ENCODE assay signal across 32 cellular contexts in the genomic region with DNA sequence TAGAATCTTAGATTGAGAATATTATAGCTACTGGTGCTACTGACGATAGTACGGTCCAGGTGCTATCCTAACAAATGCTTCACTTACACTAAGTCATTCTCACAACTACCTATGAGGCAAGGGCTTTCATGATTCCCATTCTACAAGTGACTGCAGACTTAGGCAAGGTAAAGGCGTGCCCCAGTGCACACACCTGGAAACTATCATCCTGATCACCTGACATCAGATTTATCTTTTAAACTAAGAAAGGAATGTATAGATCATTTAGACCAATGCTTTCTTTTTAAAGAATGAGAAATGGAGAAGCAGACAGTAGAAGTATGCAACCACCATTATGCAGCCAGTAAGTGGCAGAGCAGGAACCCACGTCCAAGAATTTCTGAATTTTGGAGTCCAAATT. TPM values are rescaled to one million over a fixed set of nuclear protein-coding genes. Genes with fewer than 3 reads are reported as not detected.
"Had no signal": no experiment of that assay in that cellular context is flagged by ENCODE, and none has a peak within 500 bp of the region (broad histone marks: within the 10 kb centered on the region; RNA-seq: fewer than 3 reads in every experiment).

No MANE protein-coding gene starts in this region.

- H3K4me1 Mint-ChIP-seq: activated CD4-positive, alpha-beta memory T cell treated with anti-CD3 and anti-CD28 coated beads, Interleukin-2, amount 10 ng/mL, durations not matched to agents 7 days and 5 days; activated CD4-positive, alpha-beta T cell treated with anti-CD3 and anti-CD28 coated beads, Interleukin-2, amount 10 ng/mL, durations not matched to agents 24 days and 14 days; activated CD8-positive, alpha-beta memory T cell treated with anti-CD3 and anti-CD28 coated beads, Interleukin-2, amount 10 ng/mL, durations not matched to agents 7 days and 5 days; activated naive CD4-positive, alpha-beta T cell treated with anti-CD3 and anti-CD28 coated beads, Interleukin-2, amount 10 ng/mL, durations not matched to agents 7 days and 5 days; activated naive CD4-positive, alpha-beta T cell treated with anti-CD3 and anti-CD28 coated beads, Interleukin-2, amount 50 U/mL, for 24 hours; activated naive CD8-positive, alpha-beta T cell treated with anti-CD3 and anti-CD28 coated beads, Interleukin-2, amount 10 ng/mL, durations not matched to agents 7 days and 5 days; activated naive CD8-positive, alpha-beta T cell treated with anti-CD3 and anti-CD28 coated beads, Interleukin-2, amount 50 U/mL, for 24 hours; central memory CD8-positive, alpha-beta T cell had no signal

- H3K27ac ChIP-seq: ascending aorta, cardiac muscle cell, VCaP had no signal

- DNase-seq: activated B cell treated with CpG ODN at 0.5 μM for 24 hours; activated CD4-positive, alpha-beta memory T cell treated with anti-CD3 and anti-CD28 coated beads, Interleukin-2, amount 10 ng/mL, durations not matched to agents 7 days and 5 days; activated CD4-positive, alpha-beta T cell treated with anti-CD3 and anti-CD28 coated beads for 4 hours; activated CD4-positive, alpha-beta T cell treated with anti-CD3 and anti-CD28 coated beads, Interleukin-2, amount 10 ng/mL, durations not matched to agents 24 days and 14 days; activated CD4-positive, alpha-beta T cell treated with anti-CD3 and anti-CD28 coated beads, Interleukin-2, amount 50 U/mL, for 48 hours; activated CD4-positive, CD25-positive, alpha-beta regulatory T cell treated with anti-CD3 and anti-CD28 coated beads, Interleukin-2, amount 50 U/mL, for 72 hours; activated CD8-positive, alpha-beta memory T cell treated with anti-CD3 and anti-CD28 coated beads for 24 hours; activated CD8-positive, alpha-beta memory T cell treated with anti-CD3 and anti-CD28 coated beads, Interleukin-2, amount 10 ng/mL, durations not matched to agents 7 days and 5 days; activated CD8-positive, alpha-beta memory T cell treated with anti-CD3 and anti-CD28 coated beads, Interleukin-2, amount 50 U/mL, for 48 hours; activated CD8-positive, alpha-beta T cell treated with anti-CD3 and anti-CD28 coated beads, Interleukin-2, amount 10 ng/mL, durations not matched to agents 7 days and 5 days; activated effector memory CD4-positive, alpha-beta T cell treated with Interleukin-2 at 50 U/mL for 16 hours; activated gamma-delta T cell; activated naive CD4-positive, alpha-beta T cell treated with anti-CD3 and anti-CD28 coated beads, Interleukin-2, amount 10 ng/mL, durations not matched to agents 7 days and 5 days; activated naive CD4-positive, alpha-beta T cell treated with Interleukin-2 at 50 U/mL for 16 hours; activated naive CD8-positive, alpha-beta T cell treated with anti-CD3 and anti-CD28 coated beads, Interleukin-2, amount 10 ng/mL, durations not matched to agents 7 days and 5 days; activated naive CD8-positive, alpha-beta T cell treated with anti-CD3 and anti-CD28 coated beads, Interleukin-2, amount 50 U/mL, for 24 hours; activated T-cell treated with anti-CD3 and anti-CD28 coated beads, Interleukin-2, amount 50 U/mL, for 24 hours; activated T-cell treated with anti-CD3 and anti-CD28 coated beads, Interleukin-2, amount 50 U/mL, for 48 hours; cerebellar nuclear complex; T-helper 1 cell; T-helper 2 cell; T-helper 9 cell had no signal

- H3K27me3 Mint-ChIP-seq: activated B cell treated with CpG ODN at 0.5 μM for 24 hours; activated CD4-positive, alpha-beta memory T cell treated with anti-CD3 and anti-CD28 coated beads, Interleukin-2, amount 10 ng/mL, durations not matched to agents 7 days and 5 days; activated CD4-positive, alpha-beta T cell treated with anti-CD3 and anti-CD28 coated beads, Interleukin-2, amount 10 ng/mL, durations not matched to agents 24 days and 14 days; activated CD8-positive, alpha-beta memory T cell treated with anti-CD3 and anti-CD28 coated beads, Interleukin-2, amount 10 ng/mL, durations not matched to agents 7 days and 5 days; activated naive CD4-positive, alpha-beta T cell treated with anti-CD3 and anti-CD28 coated beads, Interleukin-2, amount 10 ng/mL, durations not matched to agents 7 days and 5 days; activated naive CD4-positive, alpha-beta T cell treated with anti-CD3 and anti-CD28 coated beads, Interleukin-2, amount 50 U/mL, for 24 hours; activated naive CD8-positive, alpha-beta T cell; activated naive CD8-positive, alpha-beta T cell treated with anti-CD3 and anti-CD28 coated beads, Interleukin-2, amount 10 ng/mL, durations not matched to agents 7 days and 5 days; activated naive CD8-positive, alpha-beta T cell treated with anti-CD3 and anti-CD28 coated beads, Interleukin-2, amount 50 U/mL, for 24 hours; activated T-cell treated with anti-CD3 and anti-CD28 coated beads, Interleukin-2, amount 50 U/mL, for 24 hours; central memory CD8-positive, alpha-beta T cell had no signal

- H3K9me3 ChIP-seq: ascending aorta had no signal

- H3K36me3 Mint-ChIP-seq: activated naive CD4-positive, alpha-beta T cell treated with anti-CD3 and anti-CD28 coated beads, Interleukin-2, amount 10 ng/mL, durations not matched to agents 7 days and 5 days; activated naive CD4-positive, alpha-beta T cell treated with anti-CD3 and anti-CD28 coated beads, Interleukin-2, amount 50 U/mL, for 24 hours; activated naive CD8-positive, alpha-beta T cell treated with anti-CD3 and anti-CD28 coated beads, Interleukin-2, amount 10 ng/mL, durations not matched to agents 7 days and 5 days; brain had no signal

- ATAC-seq: activated CD8-positive, alpha-beta memory T cell treated with anti-CD3 and anti-CD28 coated beads, Interleukin-2, amount 10 ng/mL, durations not matched to agents 7 days and 5 days; activated CD8-positive, alpha-beta T cell treated with anti-CD3 and anti-CD28 coated beads, Interleukin-2, amount 10 ng/mL, durations not matched to agents 7 days and 5 days; activated naive CD8-positive, alpha-beta T cell treated with anti-CD3 and anti-CD28 coated beads, Interleukin-2, amount 50 U/mL, for 24 hours had no signal

- H3K4me3 ChIP-seq: ascending aorta, cardiac muscle cell had no signal

- H3K9me3 Mint-ChIP-seq: activated B cell treated with CpG ODN at 0.5 μM for 24 hours; activated CD4-positive, alpha-beta memory T cell treated with anti-CD3 and anti-CD28 coated beads, Interleukin-2, amount 10 ng/mL, durations not matched to agents 7 days and 5 days; activated CD4-positive, alpha-beta T cell treated with anti-CD3 and anti-CD28 coated beads, Interleukin-2, amount 10 ng/mL, durations not matched to agents 24 days and 14 days; activated naive CD4-positive, alpha-beta T cell treated with anti-CD3 and anti-CD28 coated beads, Interleukin-2, amount 10 ng/mL, durations not matched to agents 7 days and 5 days; activated naive CD4-positive, alpha-beta T cell treated with anti-CD3 and anti-CD28 coated beads, Interleukin-2, amount 50 U/mL, for 24 hours; activated naive CD8-positive, alpha-beta T cell treated with anti-CD3 and anti-CD28 coated beads, Interleukin-2, amount 10 ng/mL, durations not matched to agents 7 days and 5 days; activated naive CD8-positive, alpha-beta T cell treated with anti-CD3 and anti-CD28 coated beads, Interleukin-2, amount 50 U/mL, for 24 hours; activated T-cell treated with anti-CD3 and anti-CD28 coated beads, Interleukin-2, amount 50 U/mL, for 24 hours; activated T-helper 2 cell treated with anti-CD3 and anti-CD28 coated beads, Interferon-gamma antibody, Interleukin-2, Interleukin-4, amounts not matched to agents 10 μg/mL and 5 μg/mL and 100 μg/mL, durations not matched to agents 14 hours and 24 hours and 36 hours; central memory CD8-positive, alpha-beta T cell; T-helper 1 cell treated with Interleukin-12 subunit alpha and Interleukin-12 subunit beta and Interleukin-4 antibody, amounts not matched to agents 30 μg/mL and 1 μg/mL, for 36 hours; T-helper 2 cell treated with Interferon-gamma antibody and Interleukin-4, amounts not matched to agents 5 μg/mL and 100 μg/mL, for 36 hours had no signal

- H3K27me3 ChIP-seq: ascending aorta had no signal

- H3K27ac Mint-ChIP-seq: activated B cell treated with CpG ODN at 0.5 μM for 24 hours; activated CD4-positive, alpha-beta memory T cell treated with anti-CD3 and anti-CD28 coated beads, Interleukin-2, amount 10 ng/mL, durations not matched to agents 7 days and 5 days; activated CD4-positive, alpha-beta T cell treated with anti-CD3 and anti-CD28 coated beads, Interleukin-2, amount 10 ng/mL, durations not matched to agents 24 days and 14 days; activated CD8-positive, alpha-beta memory T cell treated with anti-CD3 and anti-CD28 coated beads, Interleukin-2, amount 10 ng/mL, durations not matched to agents 7 days and 5 days; activated CD8-positive, alpha-beta T cell treated with anti-CD3 and anti-CD28 coated beads, Interleukin-2, amount 10 ng/mL, durations not matched to agents 7 days and 5 days; activated naive CD4-positive, alpha-beta T cell treated with anti-CD3 and anti-CD28 coated beads, Interleukin-2, amount 10 ng/mL, durations not matched to agents 7 days and 5 days; activated naive CD4-positive, alpha-beta T cell treated with anti-CD3 and anti-CD28 coated beads, Interleukin-2, amount 50 U/mL, for 24 hours; activated naive CD8-positive, alpha-beta T cell; activated naive CD8-positive, alpha-beta T cell treated with anti-CD3 and anti-CD28 coated beads, Interleukin-2, amount 10 ng/mL, durations not matched to agents 7 days and 5 days; activated naive CD8-positive, alpha-beta T cell treated with anti-CD3 and anti-CD28 coated beads, Interleukin-2, amount 50 U/mL, for 24 hours; activated T-cell treated with anti-CD3 and anti-CD28 coated beads, Interleukin-2, amount 50 U/mL, for 24 hours; activated T-helper 2 cell treated with anti-CD3 and anti-CD28 coated beads, Interferon-gamma antibody, Interleukin-2, Interleukin-4, amounts not matched to agents 10 μg/mL and 5 μg/mL and 100 μg/mL, durations not matched to agents 14 hours and 24 hours and 36 hours; T-helper 1 cell treated with Interleukin-12 subunit alpha and Interleukin-12 subunit beta and Interleukin-4 antibody, amounts not matched to agents 30 μg/mL and 1 μg/mL, for 36 hours; T-helper 2 cell treated with Interferon-gamma antibody and Interleukin-4, amounts not matched to agents 5 μg/mL and 100 μg/mL, for 36 hours had no signal

- H3K4me1 ChIP-seq: ascending aorta had no signal

- H3K36me3 ChIP-seq: ascending aorta, cardiac muscle cell had no signal

- H3K4me3 Mint-ChIP-seq: activated B cell treated with CpG ODN at 0.5 μM for 24 hours; activated CD4-positive, alpha-beta memory T cell treated with anti-CD3 and anti-CD28 coated beads, Interleukin-2, amount 10 ng/mL, durations not matched to agents 7 days and 5 days; activated CD4-positive, alpha-beta T cell treated with anti-CD3 and anti-CD28 coated beads, Interleukin-2, amount 10 ng/mL, durations not matched to agents 24 days and 14 days; activated CD8-positive, alpha-beta memory T cell treated with anti-CD3 and anti-CD28 coated beads, Interleukin-2, amount 10 ng/mL, durations not matched to agents 7 days and 5 days; activated CD8-positive, alpha-beta T cell treated with anti-CD3 and anti-CD28 coated beads, Interleukin-2, amount 10 ng/mL, durations not matched to agents 7 days and 5 days; activated naive CD4-positive, alpha-beta T cell treated with anti-CD3 and anti-CD28 coated beads, Interleukin-2, amount 10 ng/mL, durations not matched to agents 7 days and 5 days; activated naive CD4-positive, alpha-beta T cell treated with anti-CD3 and anti-CD28 coated beads, Interleukin-2, amount 50 U/mL, for 24 hours; activated naive CD8-positive, alpha-beta T cell; activated naive CD8-positive, alpha-beta T cell treated with anti-CD3 and anti-CD28 coated beads, Interleukin-2, amount 10 ng/mL, durations not matched to agents 7 days and 5 days; activated naive CD8-positive, alpha-beta T cell treated with anti-CD3 and anti-CD28 coated beads, Interleukin-2, amount 50 U/mL, for 24 hours; activated T-cell treated with anti-CD3 and anti-CD28 coated beads, Interleukin-2, amount 50 U/mL, for 24 hours; central memory CD8-positive, alpha-beta T cell; T-helper 1 cell treated with Interleukin-12 subunit alpha and Interleukin-12 subunit beta and Interleukin-4 antibody, amounts not matched to agents 30 μg/mL and 1 μg/mL, for 36 hours; T-helper 2 cell treated with Interferon-gamma antibody and Interleukin-4, amounts not matched to agents 5 μg/mL and 100 μg/mL, for 36 hours had no signal

RNA-seq across cellular contexts. Expression of a gene that starts 59.2 kb away (rescaled TPM):
- total RNA-seq: activated T-helper 2 cell treated with anti-CD3 and anti-CD28 coated beads, Interferon-gamma antibody, Interleukin-2, Interleukin-4, amounts not matched to agents 10 μg/mL and 5 μg/mL and 100 μg/mL, durations not matched to agents 14 hours and 24 hours and 36 hours had no signal
